8 cellular contexts compared by ENCODE assay signal in the genomic region with DNA sequence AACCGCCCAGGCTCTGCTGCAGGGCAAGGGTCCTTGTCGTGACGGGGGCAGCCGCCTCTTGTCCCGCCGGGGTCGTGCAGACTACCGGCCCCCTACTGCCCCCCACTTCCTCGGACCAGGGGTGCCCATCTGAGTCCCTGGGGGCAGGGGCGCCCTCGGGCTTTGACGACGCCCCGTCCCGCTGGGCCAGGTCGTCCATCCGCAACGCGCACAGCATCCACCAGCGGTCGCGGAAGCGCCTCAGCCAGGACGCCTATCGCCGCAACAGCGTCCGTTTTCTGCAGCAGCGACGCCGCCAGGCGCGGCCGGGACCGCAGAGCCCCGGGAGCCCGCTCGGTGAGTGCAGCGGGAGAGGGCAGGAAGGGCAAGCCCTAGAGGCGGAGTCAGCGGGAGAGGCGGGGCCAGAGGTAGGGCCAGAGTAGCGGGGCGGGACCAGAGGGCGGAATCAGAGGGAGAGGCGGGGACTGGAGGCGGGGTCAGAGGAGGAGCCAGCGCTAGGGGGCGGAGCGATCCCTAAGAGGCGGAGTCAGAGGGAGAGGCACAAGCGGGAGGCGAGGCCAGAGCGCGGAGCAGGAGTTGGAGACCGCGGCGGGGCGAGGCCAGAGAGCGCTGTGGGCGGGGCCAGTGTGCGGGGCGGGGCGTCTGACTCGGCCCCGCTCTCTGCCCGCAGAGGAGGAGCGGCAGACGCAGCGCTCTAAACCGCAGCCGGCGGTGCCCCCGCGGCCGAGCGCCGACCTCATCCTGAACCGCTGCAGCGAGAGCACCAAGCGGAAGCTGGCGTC. TPM values are rescaled to one million over a fixed set of nuclear protein-coding genes. Genes with fewer than 3 reads are reported as not detected.
DNase-seq lines count a peak whose midpoint lies in the region; ATAC-seq and TF ChIP-seq lines count a peak whose summit lies in the region.
"Not testable (repeated sequence)": the region's sequence is repeated elsewhere in the genome, so short reads cannot be mapped to it uniquely, and the experiment has no call there.

No MANE protein-coding gene starts in this region.

- not testable (repeated sequence) for H3K4me1 Mint-ChIP-seq in MCF 10A (ENCODE audit: insufficient read depth, unreplicated experiment)

- DNase-seq in AG10803 (ENCODE audit: low read depth) (peak; percentile 80), NCI-H510A (lab: John Stamatoyannopoulos, UW) (peak; percentile 18), iris pigment epithelial cell (ENCODE audit: low read depth) (peak; percentile 73), spleen (peak; percentile 98)
- DNase-seq in MCF 10A (ENCODE audit: unreplicated experiment), result not testable (repeated sequence)

- TF ChIP-seq CTCF in AG10803 (conservative IDR thresholded peaks at IDR 0.05; ENCODE audit: low read length); MCF 10A (IDR thresholded peaks at IDR 0.05; ENCODE audit: unreplicated experiment); spleen (IDR thresholded peaks at IDR 0.05 in 8 of 11, conservative IDR thresholded peaks at IDR 0.05 in 3 of 11): not testable (repeated sequence)

- H3K36me3 Mint-ChIP-seq in MCF 10A (ENCODE audit: insufficient read depth, unreplicated experiment), result not testable (repeated sequence)

- not testable (repeated sequence) for H3K9me3 ChIP-seq in spleen

- H3K4me3 Mint-ChIP-seq in MCF 10A (ENCODE audit: unreplicated experiment), result peak overlapping the region; percentile 35

- intact Hi-C loops in MCF 10A (cut with micrococcal nuclease); spleen (cut with DNase I; ENCODE audit: low total_unique reads): not testable (repeated sequence)

- CTCF ChIA-PET in MCF 10A (lab: Yijun Ruan, JAX), result not testable (repeated sequence)

- BruUV-seq in MCF 10A (replicated peaks; lab: Mats Ljungman, UMichigan), result not testable (repeated sequence)

- H3K9me3 Mint-ChIP-seq in MCF 10A (ENCODE audit: unreplicated experiment), result not testable (repeated sequence)

- H3K4me3 ChIP-seq in AG10803 (ENCODE audit: low read length), result peak overlapping the region; percentile 37
- peak overlapping the region in 5 of 8 donors; percentile 25 to 59 (median 33) for H3K4me3 ChIP-seq in spleen

- WGBS in spleen, 5 donors, result 0 to 2% (median 0%) methylated on average over 10 to 42 of the region's 82 CpGs

- peak overlapping the region in 6 of 8 donors; percentile 47 to 78 (median 65) for H3K27ac ChIP-seq in spleen

- ATAC-seq in GM19463 (IDR thresholded peaks at IDR 0.05; ENCODE audit: unreplicated experiment), result peak; percentile 85
- ATAC-seq in HG03457 (IDR thresholded peaks at IDR 0.05; ENCODE audit: unreplicated experiment), result peak; percentile 82
- peak; percentile 90 to 94 for ATAC-seq in activated CD4-positive, CD25-positive, alpha-beta regulatory T cell treated with anti-CD3 and anti-CD28 coated beads, Interleukin-2, amount 50 U/mL, for 24 hours

- POLR2A ChIA-PET in MCF 10A (lab: Yijun Ruan, JAX), result not testable (repeated sequence)

- H3K4me1 ChIP-seq in spleen, result not testable (repeated sequence)

- not testable (repeated sequence) for H3K27me3 Mint-ChIP-seq in MCF 10A (ENCODE audit: insufficient read depth, unreplicated experiment)

- TF ChIP-seq POLR2A in spleen (IDR thresholded peaks at IDR 0.05), result not testable (repeated sequence)

- H3K36me3 ChIP-seq in spleen, result not testable (repeated sequence)

- not testable (repeated sequence) for H3K27me3 ChIP-seq in spleen (replicated peaks in 1 of 7)

- not testable (repeated sequence) for H3K27ac Mint-ChIP-seq in MCF 10A (ENCODE audit: low read depth, unreplicated experiment)

RNA-seq across cellular contexts. Expression of a gene that starts 14.7 kb away (rescaled TPM):
- total RNA-seq in MCF 10A (2022) (not detected in 2 replicates), spleen (100 to 1,000 TPM in 3 of 7 donors, 10 to 100 TPM in 4; 85.9 to 243 (median 93.3) TPM)
- 100 to 1,000 TPM; 142 to 144 (median 142) TPM for polyA plus RNA-seq in spleen

Comparison
In these comparisons a context has a peak if more than half of its experiments do, and no peak if none do; other contexts are left out.
1. RNA of a gene that starts 14.7 kb away (total RNA-seq): 85.9 to 243 TPM in spleen; not detected in MCF 10A; every median in the first group is over 10 times any median in the second.
2. Peak in every context shown above with its lines, with median percentiles within 50 percentile points of each other: ATAC-seq.